In the genomic region with DNA sequence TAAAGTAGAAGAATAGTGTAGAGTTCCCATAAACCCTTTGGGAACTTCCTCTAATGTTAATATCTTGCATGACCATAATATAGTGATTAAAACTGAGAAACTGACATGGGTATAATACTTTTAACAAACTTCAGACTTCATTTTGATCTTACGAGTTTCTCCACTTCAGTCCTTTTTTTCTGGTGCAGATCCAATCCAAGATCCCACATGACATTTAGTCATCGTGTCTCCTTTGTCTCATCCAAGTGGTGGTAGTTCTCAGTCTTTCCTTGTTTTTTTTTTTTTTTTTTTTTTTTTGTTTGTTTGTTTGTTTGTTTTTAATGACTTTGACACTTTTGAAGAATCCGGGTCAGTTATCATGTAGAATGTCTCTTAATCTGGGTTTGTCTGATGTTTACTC, we compare ENCODE assay signal across 1 cellular context.
TF ChIP-seq lines count a peak whose summit lies in the region.

No MANE protein-coding gene starts in this region.

TF ChIP-seq in HepG2, 621 proteins besides CTCF, POLR2A, EP300 and RAD21 (continued from another document):
- TF ChIP-seq CHD4 (IDR thresholded peaks at IDR 0.05; ENCODE audit: borderline replicate concordance, low read length): no peak
- TF ChIP-seq, protein P1, sequence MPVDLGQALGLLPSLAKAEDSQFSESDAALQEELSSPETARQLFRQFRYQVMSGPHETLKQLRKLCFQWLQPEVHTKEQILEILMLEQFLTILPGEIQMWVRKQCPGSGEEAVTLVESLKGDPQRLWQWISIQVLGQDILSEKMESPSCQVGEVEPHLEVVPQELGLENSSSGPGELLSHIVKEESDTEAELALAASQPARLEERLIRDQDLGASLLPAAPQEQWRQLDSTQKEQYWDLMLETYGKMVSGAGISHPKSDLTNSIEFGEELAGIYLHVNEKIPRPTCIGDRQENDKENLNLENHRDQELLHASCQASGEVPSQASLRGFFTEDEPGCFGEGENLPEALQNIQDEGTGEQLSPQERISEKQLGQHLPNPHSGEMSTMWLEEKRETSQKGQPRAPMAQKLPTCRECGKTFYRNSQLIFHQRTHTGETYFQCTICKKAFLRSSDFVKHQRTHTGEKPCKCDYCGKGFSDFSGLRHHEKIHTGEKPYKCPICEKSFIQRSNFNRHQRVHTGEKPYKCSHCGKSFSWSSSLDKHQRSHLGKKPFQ (CRISPR knock-in tag; IDR thresholded peaks at IDR 0.05; ENCODE audit: insufficient replicate concordance): no peak
- no peak for TF ChIP-seq ZNF782 (CRISPR knock-in tag; IDR thresholded peaks at IDR 0.05; ENCODE audit: borderline replicate concordance)
- no peak for TF ChIP-seq KDM5B (CRISPR knock-in tag; IDR thresholded peaks at IDR 0.05; ENCODE audit: borderline replicate concordance)
- TF ChIP-seq, protein P2, sequence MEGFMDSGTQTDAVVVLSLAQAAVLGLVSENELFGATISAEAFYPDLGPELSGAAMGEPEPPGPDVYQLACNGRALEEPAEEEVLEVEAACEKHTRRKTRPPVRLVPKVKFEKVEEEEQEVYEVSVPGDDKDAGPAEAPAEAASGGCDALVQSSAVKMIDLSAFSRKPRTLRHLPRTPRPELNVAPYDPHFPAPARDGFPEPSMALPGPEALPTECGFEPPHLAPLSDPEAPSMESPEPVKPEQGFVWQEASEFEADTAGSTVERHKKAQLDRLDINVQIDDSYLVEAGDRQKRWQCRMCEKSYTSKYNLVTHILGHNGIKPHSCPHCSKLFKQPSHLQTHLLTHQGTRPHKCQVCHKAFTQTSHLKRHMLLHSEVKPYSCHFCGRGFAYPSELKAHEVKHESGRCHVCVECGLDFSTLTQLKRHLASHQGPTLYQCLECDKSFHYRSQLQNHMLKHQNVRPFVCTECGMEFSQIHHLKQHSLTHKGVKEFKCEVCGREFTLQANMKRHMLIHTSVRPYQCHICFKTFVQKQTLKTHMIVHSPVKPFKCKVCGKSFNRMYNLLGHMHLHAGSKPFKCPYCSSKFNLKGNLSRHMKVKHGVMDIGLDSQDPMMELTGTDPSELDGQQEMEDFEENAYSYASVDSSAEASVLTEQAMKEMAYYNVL (CRISPR knock-in tag; IDR thresholded peaks at IDR 0.05; ENCODE audit: borderline replicate concordance): no peak
- TF ChIP-seq, protein P3, sequence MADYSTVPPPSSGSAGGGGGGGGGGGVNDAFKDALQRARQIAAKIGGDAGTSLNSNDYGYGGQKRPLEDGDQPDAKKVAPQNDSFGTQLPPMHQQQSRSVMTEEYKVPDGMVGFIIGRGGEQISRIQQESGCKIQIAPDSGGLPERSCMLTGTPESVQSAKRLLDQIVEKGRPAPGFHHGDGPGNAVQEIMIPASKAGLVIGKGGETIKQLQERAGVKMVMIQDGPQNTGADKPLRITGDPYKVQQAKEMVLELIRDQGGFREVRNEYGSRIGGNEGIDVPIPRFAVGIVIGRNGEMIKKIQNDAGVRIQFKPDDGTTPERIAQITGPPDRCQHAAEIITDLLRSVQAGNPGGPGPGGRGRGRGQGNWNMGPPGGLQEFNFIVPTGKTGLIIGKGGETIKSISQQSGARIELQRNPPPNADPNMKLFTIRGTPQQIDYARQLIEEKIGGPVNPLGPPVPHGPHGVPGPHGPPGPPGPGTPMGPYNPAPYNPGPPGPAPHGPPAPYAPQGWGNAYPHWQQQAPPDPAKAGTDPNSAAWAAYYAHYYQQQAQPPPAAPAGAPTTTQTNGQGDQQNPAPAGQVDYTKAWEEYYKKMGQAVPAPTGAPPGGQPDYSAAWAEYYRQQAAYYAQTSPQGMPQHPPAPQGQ (CRISPR knock-in tag; IDR thresholded peaks at IDR 0.05; ENCODE audit: borderline replicate concordance): no peak
